ENCODE assay signal across 8 cellular contexts in genomic region chr19:12092065-12092867, GRCh38. TPM values are rescaled to one million over a fixed set of nuclear protein-coding genes. Genes with fewer than 3 reads are reported as not detected.
DNase-seq lines count a peak whose midpoint lies in the region; ATAC-seq and TF ChIP-seq lines count a peak whose summit lies in the region.

No MANE protein-coding gene starts in this region.

- ATAC-seq in GM18511 (IDR thresholded peaks at IDR 0.05; ENCODE audit: unreplicated experiment) (peak; percentile 72), GM19035 (IDR thresholded peaks at IDR 0.05; ENCODE audit: unreplicated experiment) (no peak)

- H3K4me3 ChIP-seq in Caco-2 (ENCODE audit: low read depth, low read length) = no peak overlapping the region

- no peak overlapping the region for H3K27ac Mint-ChIP-seq in Caco-2 (ENCODE audit: unreplicated experiment)

- H3K4me1 Mint-ChIP-seq in Caco-2 (ENCODE audit: low read depth, unreplicated experiment) = no peaks in the 10 kb centered on the region

- peaks cover 48% of the 10 kb centered on the region for H3K9me3 Mint-ChIP-seq in Caco-2 (ENCODE audit: unreplicated experiment)

- CTCF ChIA-PET in Caco-2 (lab: Charles Lee) = no interaction called here

- no peak for TF ChIP-seq CTCF in Caco-2 (IDR thresholded peaks at IDR 0.05; ENCODE audit: insufficient read depth in 1 of 2, low read depth in 1 of 2, low read length in 1 of 2, severe bottlenecking in 1 of 2, unreplicated experiment in 1 of 2)

- peak; percentile 65 for DNase-seq in NAMALWA (ENCODE audit: low spot score)
- peak; percentile 81 for DNase-seq in activated CD8-positive, alpha-beta memory T cell treated with anti-CD3 and anti-CD28 coated beads for 24 hours
- DNase-seq in epidermal melanocyte (ENCODE audit: insufficient read length, low spot score) = peak; percentile 81
- peak; percentile 94 for DNase-seq in mesenteric fat pad (ENCODE audit: low spot score)
- peak; percentile 23 for DNase-seq in stimulated activated CD8-positive, alpha-beta memory T cell treated with anti-CD3 and anti-CD28 coated beads, Interleukin-12 subunit alpha, Interleukin-12 subunit beta, amount 100 ng/mL, for 1 hour (ENCODE audit: low read depth)
- DNase-seq in Caco-2 = no peak

- no peaks in the 10 kb centered on the region for H3K36me3 ChIP-seq in Caco-2 (ENCODE audit: control insufficient read depth, insufficient read depth, low read length)

- H3K27me3 ChIP-seq in Caco-2 (replicated peaks; ENCODE audit: control insufficient read depth, insufficient read depth, low read length) = no peaks in the 10 kb centered on the region

- intact Hi-C loops in Caco-2 (cut with micrococcal nuclease; ENCODE audit: unreplicated experiment) = no loop called here

- no peaks in the 10 kb centered on the region for H3K4me1 ChIP-seq in Caco-2

- H3K36me3 Mint-ChIP-seq in Caco-2 (ENCODE audit: insufficient read depth, unreplicated experiment) = peaks cover 4% of the 10 kb centered on the region

- no peaks in the 10 kb centered on the region for H3K9me3 ChIP-seq in Caco-2

- H3K27me3 Mint-ChIP-seq in Caco-2 (ENCODE audit: insufficient read depth, unreplicated experiment) = no peaks in the 10 kb centered on the region

- H3K4me3 Mint-ChIP-seq in Caco-2 (ENCODE audit: unreplicated experiment) = no peak overlapping the region

- BruUV-seq in Caco-2 (replicated peaks; lab: Mats Ljungman, UMichigan) = no TSS peak

- POLR2A ChIA-PET in Caco-2 (lab: Charles Lee) = no interaction called here

RNA-seq across cellular contexts. Expression of gene ZNF844, which starts 27.7 kb away (rescaled TPM):
- total RNA-seq in mesenteric fat pad (3.0 TPM), Caco-2 (2022) (0.72 and 1.0 TPM in 2 replicates)

RNA-seq across cellular contexts. Expression of gene ZNF878, which starts 39.5 kb away (rescaled TPM):
- not detected for total RNA-seq in mesenteric fat pad
- 0.32 and 0.60 TPM in 2 replicates for total RNA-seq in Caco-2 (2022)

RNA-seq across cellular contexts. Expression of gene ZNF20, which starts 47.9 kb away (rescaled TPM):
- 1.1 TPM for total RNA-seq in mesenteric fat pad
- 5.8 TPM in 2 replicates for total RNA-seq in Caco-2 (2022)

RNA-seq across cellular contexts. Expression of gene ZNF433, which starts 56.8 kb away (rescaled TPM):
- 3.5 TPM for total RNA-seq in mesenteric fat pad
- total RNA-seq in Caco-2 (2022) = 0.75 and 1.3 TPM in 2 replicates

Comparison
In these comparisons a context has a peak if more than half of its experiments do, and no peak if none do; other contexts are left out.
1. DNase-seq: peak in NAMALWA (single experiment), activated CD8-positive, alpha-beta memory T cell treated with anti-CD3 and anti-CD28 coated beads for 24 hours (single experiment), epidermal melanocyte (single experiment), mesenteric fat pad (single experiment) and stimulated activated CD8-positive, alpha-beta memory T cell treated with anti-CD3 and anti-CD28 coated beads, Interleukin-12 subunit alpha, Interleukin-12 subunit beta, amount 100 ng/mL, for 1 hour (single experiment); none in Caco-2 (0 of 2).